Comparison of ENCODE assay signal across 2 cellular contexts in the genomic region with DNA sequence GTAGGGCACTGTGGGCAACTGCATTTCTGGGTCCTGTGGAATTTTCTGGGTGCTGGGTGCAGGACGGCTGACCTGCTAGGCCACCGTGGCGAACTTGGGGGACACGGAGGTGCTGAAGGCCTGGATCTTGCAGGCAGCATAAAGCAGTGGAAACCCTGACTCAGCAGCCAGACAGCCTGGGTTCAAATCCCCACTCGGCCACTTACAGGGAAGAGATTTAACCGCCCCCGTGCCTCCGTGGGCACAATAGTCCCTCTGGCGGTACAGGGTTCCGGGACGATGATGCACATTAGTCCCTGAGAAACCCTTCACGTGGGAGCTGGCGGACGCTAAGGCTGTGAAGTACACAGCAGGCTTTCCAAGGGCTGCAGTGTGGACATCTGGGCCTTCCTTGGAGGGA.
A peak's percentile ranks its signal among the peaks of the same experiment; 100 is the strongest.
TF ChIP-seq lines count a peak whose summit lies in the region.

No MANE protein-coding gene starts in this region.

TF ChIP-seq in HEK293, 187 proteins besides CTCF, POLR2A, EP300 and RAD21:
- TF ChIP-seq TRIM28 (IDR thresholded peaks at IDR 0.05; ENCODE audit: borderline replicate concordance, low read length) (no peak), ZSCAN16 (tag by site-specific recombination; IDR thresholded peaks at IDR 0.05) (no peak), EGR2 (tag by site-specific recombination; IDR thresholded peaks at IDR 0.05; ENCODE audit: low read depth) (peak; percentile 80), HOXA7 (CRISPR knock-in tag; IDR thresholded peaks at IDR 0.05; ENCODE audit: borderline replicate concordance) (no peak), ZFHX2 (tag by site-specific recombination; conservative IDR thresholded peaks at IDR 0.05) (peak; percentile 75), SP3 (tag by site-specific recombination; IDR thresholded peaks at IDR 0.05) (no peak)

TF ChIP-seq in K562, 482 proteins besides CTCF, POLR2A, EP300 and RAD21:
- TF ChIP-seq, protein P1, sequence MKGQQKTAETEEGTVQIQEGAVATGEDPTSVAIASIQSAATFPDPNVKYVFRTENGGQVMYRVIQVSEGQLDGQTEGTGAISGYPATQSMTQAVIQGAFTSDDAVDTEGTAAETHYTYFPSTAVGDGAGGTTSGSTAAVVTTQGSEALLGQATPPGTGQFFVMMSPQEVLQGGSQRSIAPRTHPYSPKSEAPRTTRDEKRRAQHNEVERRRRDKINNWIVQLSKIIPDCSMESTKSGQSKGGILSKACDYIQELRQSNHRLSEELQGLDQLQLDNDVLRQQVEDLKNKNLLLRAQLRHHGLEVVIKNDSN (CRISPR knock-in tag; IDR thresholded peaks at IDR 0.05), result no peak
- TF ChIP-seq FOXP1 (CRISPR knock-in tag; IDR thresholded peaks at IDR 0.05), result no peak
- TF ChIP-seq NR2F6 (CRISPR knock-in tag; IDR thresholded peaks at IDR 0.05), result no peak
- no peak for TF ChIP-seq GABPB2 (CRISPR knock-in tag; conservative IDR thresholded peaks at IDR 0.05)
- TF ChIP-seq ZNF507 (tag; conservative IDR thresholded peaks at IDR 0.05), result no peak
- no peak for TF ChIP-seq CBX1 (IDR thresholded peaks at IDR 0.05; ENCODE audit: low read depth)
- no peak for TF ChIP-seq IRF2 (CRISPR knock-in tag; IDR thresholded peaks at IDR 0.05)
- peak; percentile 78 for TF ChIP-seq ZNF316 (IDR thresholded peaks at IDR 0.05)
- peak; percentile 57; the same call in 1 of the 2 replicates for TF ChIP-seq C11orf30 (IDR thresholded peaks at IDR 0.05; ENCODE audit: low read depth)
- TF ChIP-seq MAFG (tag; conservative IDR thresholded peaks at IDR 0.05), result 0 out of 2 replicates have a peak, but pooled peaks have one; percentile 26
- no peak for TF ChIP-seq ZNF146 (CRISPR knock-in tag; IDR thresholded peaks at IDR 0.05; ENCODE audit: unreplicated experiment)
